ENCODE assay signal across 6 cellular contexts in genomic region chr13:43279696-43280095, GRCh38.
"Had no signal": no experiment of that assay in that cellular context is flagged by ENCODE, and none has a peak within 500 bp of the region (broad histone marks: within the 10 kb centered on the region; RNA-seq: fewer than 3 reads in every experiment).

No MANE protein-coding gene starts in this region.

- H2AFZ ChIP-seq: GM23338 had no signal

- H3K4me3 ChIP-seq: GM23338 had no signal

- FAIRE-seq: H1, H54, HTR-8/SVneo had no signal

- H3K4me2 ChIP-seq: GM23338 had no signal

- DNase-seq: H9, HCEC 1CT had no signal

- ATAC-seq: GM23338 had no signal
